ENCODE assay signal across 16 cellular contexts in the genomic region with DNA sequence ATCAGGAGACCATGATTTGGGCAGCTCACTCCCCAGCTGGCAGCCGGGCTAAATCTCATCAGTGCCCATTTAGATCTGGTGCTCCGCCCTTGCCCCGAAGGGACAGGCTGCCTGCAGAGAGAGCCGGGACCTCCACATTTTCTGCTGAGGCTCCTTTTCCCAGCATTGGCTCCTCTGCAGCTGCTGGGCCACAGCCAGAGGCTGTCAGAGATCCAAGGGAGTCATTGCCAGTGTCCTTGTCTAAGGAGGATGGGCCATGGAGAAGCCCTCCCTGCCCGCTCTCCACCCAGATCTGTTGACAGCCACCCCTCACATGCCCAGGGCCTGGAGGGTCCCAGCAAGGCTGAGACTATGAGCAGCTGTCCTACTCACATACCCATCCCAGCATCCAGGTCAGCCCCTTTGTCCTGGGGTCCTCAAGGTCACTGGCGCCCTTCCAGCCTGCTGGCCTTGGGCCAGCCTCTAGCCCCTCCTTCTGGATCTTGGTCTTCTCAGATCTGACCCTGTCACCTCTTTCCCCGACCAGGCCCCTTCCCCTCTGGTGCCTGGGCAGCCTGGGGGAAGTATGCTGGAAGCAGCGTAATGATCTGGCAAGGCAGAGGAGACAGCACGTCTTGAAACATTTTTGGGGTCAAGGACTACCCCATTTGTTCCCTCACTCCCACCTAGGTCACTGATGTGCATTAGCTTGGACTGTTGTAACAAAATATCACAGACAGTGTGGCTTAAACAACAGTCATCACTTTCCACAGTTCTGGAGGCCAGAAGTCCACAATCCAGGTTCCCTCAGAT. TPM values are rescaled to one million over a fixed set of nuclear protein-coding genes. Genes with fewer than 3 reads are reported as not detected.
DNase-seq lines count a peak whose midpoint lies in the region; ATAC-seq, FAIRE-seq and TF ChIP-seq lines count a peak whose summit lies in the region.
"Had no signal": no experiment of that assay in that cellular context is flagged by ENCODE, and none has a peak within 500 bp of the region (broad histone marks: within the 10 kb centered on the region; RNA-seq: fewer than 3 reads in every experiment).

No MANE protein-coding gene starts in this region.

- in situ Hi-C loops in GM13977 (cut with MboI; ENCODE audit: low pct_unique_long_range_greater_than_20kb, low sequenced_read_pairs, unreplicated experiment) = no loop called here

- POLR2A ChIA-PET in WTC11 (lab: Charles Lee) = no interaction called here

- TF ChIP-seq EP300 in ovary (IDR thresholded peaks at IDR 0.05) = no peak

- WGBS in adrenal gland, 4 donors = 42 to 57% (median 48%) methylated on average over 4 to 9 of the region's 9 CpGs
- WGBS in ovary, 3 donors = 51 to 68% (median 62%) methylated on average over 8 to 9 of the region's 9 CpGs

- TF ChIP-seq CTCF in GM13977 (IDR thresholded peaks at IDR 0.05; ENCODE audit: extremely low read depth, insufficient read depth, missing control alignments) = no peak
- TF ChIP-seq CTCF in adrenal gland (IDR thresholded peaks at IDR 0.05) = no peak
- TF ChIP-seq CTCF in ovary (IDR thresholded peaks at IDR 0.05) = no peak
- TF ChIP-seq CTCF in kidney (IDR thresholded peaks at IDR 0.05; ENCODE audit: borderline replicate concordance, extremely low read depth, insufficient read depth) = no peak
- TF ChIP-seq CTCF in WTC11 (IDR thresholded peaks at IDR 0.05) = no peak

- no peaks in the 10 kb centered on the region for H3K4me1 Mint-ChIP-seq in WTC11

- H3K4me3 ChIP-seq in adrenal gland = no peak overlapping the region
- H3K4me3 ChIP-seq in ovary = no peak overlapping the region
- H3K4me3 ChIP-seq in kidney (ENCODE audit: low read length in 2 of 2) = no peak overlapping the region
- H3K4me3 ChIP-seq: A549 had no signal

- intact Hi-C loops in adrenal gland (cut with DNase I) (no loop called here), ovary (cut with DNase I) (no loop called here), kidney (cut with DNase I) (no loop called here)

- H3K9ac ChIP-seq in kidney (ENCODE audit: low read length in 2 of 2) = no peak overlapping the region

- TF ChIP-seq POLR2A in adrenal gland (IDR thresholded peaks at IDR 0.05) (peak in 1 of 2 donors; percentile 9), ovary (IDR thresholded peaks at IDR 0.05) (no peak)

- peaks cover 20 to 28% of the 10 kb centered on the region in 2 donors for H3K4me1 ChIP-seq in adrenal gland (replicated peaks in 1 of 2)
- peaks cover 4% of the 10 kb centered on the region for H3K4me1 ChIP-seq in ovary (ENCODE audit: insufficient read depth)
- H3K4me1 ChIP-seq in kidney (ENCODE audit: control insufficient read depth in 1 of 2, insufficient read depth in 1 of 2, low read depth in 1 of 2, low read length in 2 of 2) = no peaks in the 10 kb centered on the region
- H3K4me1 ChIP-seq: A549, BE2C had no signal

- no peaks in the 10 kb centered on the region; the same call in 1 of the 2 replicates for H3K27me3 Mint-ChIP-seq in WTC11 (ENCODE audit: low read depth)
- H3K27me3 Mint-ChIP-seq: CD4-positive, alpha-beta memory T cell had no signal

- H3K9me3 ChIP-seq in adrenal gland (replicated peaks in 1 of 3) (no peaks in the 10 kb centered on the region), ovary (no peaks in the 10 kb centered on the region), kidney (ENCODE audit: control insufficient read depth in 1 of 2, low read length in 2 of 2) (no peaks in the 10 kb centered on the region)
- H3K9me3 ChIP-seq: A549, BE2C had no signal

- H3K9me3 Mint-ChIP-seq in WTC11 = no peaks in the 10 kb centered on the region
- H3K9me3 Mint-ChIP-seq: H9 had no signal

- CTCF ChIA-PET in WTC11 (lab: Charles Lee) = no interaction called here

- peaks cover 47% of the 10 kb centered on the region for H3K36me3 Mint-ChIP-seq in WTC11

- no peaks in the 10 kb centered on the region for H3K27me3 ChIP-seq in adrenal gland
- no peaks in the 10 kb centered on the region for H3K27me3 ChIP-seq in ovary
- H3K27me3 ChIP-seq: BE2C had no signal

- no peak overlapping the region for H3K4me3 Mint-ChIP-seq in WTC11
- H3K4me3 Mint-ChIP-seq: CD4-positive, alpha-beta memory T cell had no signal

- H3K27ac ChIP-seq in adrenal gland (peak overlapping the region; percentile 57 to 87 (median 78)), cingulate gyrus (ENCODE audit: low read depth, low read length) (peak overlapping the region; percentile 33), ovary (no peak overlapping the region), kidney (ENCODE audit: low read depth in 2 of 2, low read length in 2 of 2) (no peak overlapping the region)
- H3K27ac ChIP-seq: A549, C4-2B had no signal

- no peak for ATAC-seq in WTC11
- ATAC-seq: A549 had no signal

- H3K36me3 ChIP-seq in adrenal gland (replicated peaks in 1 of 2) (peaks cover 0 to 57% of the 10 kb centered on the region in 2 donors), ovary (no peaks in the 10 kb centered on the region), kidney (ENCODE audit: control insufficient read depth in 1 of 2, insufficient read depth in 2 of 2, low read length in 2 of 2) (peaks cover 32 to 52% of the 10 kb centered on the region in 2 donors)

- H3K27ac Mint-ChIP-seq in WTC11 = no peak overlapping the region
- H3K27ac Mint-ChIP-seq: H9 had no signal

- FAIRE-seq in kidney (lab: Jason Lieb, UNC) (no peak), GM19239 (lab: Jason Lieb, UNC) (no peak)
- FAIRE-seq: A549, G401.6 had no signal

- DNase-seq in GM13977 (ENCODE audit: low spot score) (peak; percentile 10), adrenal gland (peak; percentile 80 to 88 (median 86)), ovary (peak in 3 of 5 donors; percentile 42 to 73 (median 54)), kidney (no peak), GM19239 (ENCODE audit: insufficient read length, low spot score) (no peak), WTC11 (ENCODE audit: low spot score) (no peak), NK-92 (lab: John Stamatoyannopoulos, UW; ENCODE audit: unreplicated experiment) (no peak)
- DNase-seq: BE2C; CD4-positive, alpha-beta memory T cell; DMS79; GOT3; H9 had no signal

TF ChIP-seq in WTC11, 78 proteins besides CTCF, POLR2A, EP300 and RAD21 (continues in another document):
- TF ChIP-seq ZNF512 (CRISPR knock-in tag; IDR thresholded peaks at IDR 0.05; ENCODE audit: borderline replicate concordance) (no peak), FOXK1 (CRISPR knock-in tag; IDR thresholded peaks at IDR 0.05) (no peak), ZBTB43 (CRISPR knock-in tag; IDR thresholded peaks at IDR 0.05) (no peak), OVOL2 (CRISPR knock-in tag; IDR thresholded peaks at IDR 0.05; ENCODE audit: borderline replicate concordance) (no peak), ZNF671 (CRISPR knock-in tag; IDR thresholded peaks at IDR 0.05) (no peak), CREB1 (CRISPR knock-in tag; IDR thresholded peaks at IDR 0.05) (no peak), NFYB (CRISPR knock-in tag; conservative IDR thresholded peaks at IDR 0.05; ENCODE audit: low read depth) (no peak), FOXP1 (CRISPR knock-in tag; IDR thresholded peaks at IDR 0.05; ENCODE audit: borderline replicate concordance) (no peak), NR1H2 (CRISPR knock-in tag; IDR thresholded peaks at IDR 0.05) (no peak), IRF1 (CRISPR knock-in tag; IDR thresholded peaks at IDR 0.05) (no peak)

RNA-seq across cellular contexts. Expression of gene PIN1, which starts 7.9 kb away (rescaled TPM):
- 100 to 1,000 TPM in 7 of 8 donors, 10 to 100 TPM in 1; 75.5 to 177 (median 120) TPM for total RNA-seq in adrenal gland
- polyA plus RNA-seq in adrenal gland = 10 to 100 TPM; 28.5 to 95.2 (median 94.1) TPM
- 10 to 100 TPM; 49.2 to 70.9 (median 61.0) TPM for total RNA-seq in ovary
- polyA plus RNA-seq in ovary = 10 to 100 TPM in 1 of 2 donors, 1 to 10 TPM in 1; 6.3 to 94.2 TPM
- total RNA-seq in kidney = 57.7 TPM
- 143 TPM for polyA plus RNA-seq in kidney (ENCODE audit: insufficient read depth, low read depth, low replicate concordance)
- 107 to 111 TPM (median 110 TPM) in 3 replicates for total RNA-seq in WTC11 (2021)

RNA-seq across cellular contexts. Expression of gene UBL5, which starts 15.3 kb away (rescaled TPM):
- total RNA-seq in adrenal gland = 100 to 1,000 TPM; 410 to 722 (median 460) TPM
- 1,000 to 10,000 TPM in 2 of 3 donors, 100 to 1,000 TPM in 1; 352 to 2,424 (median 1,146) TPM for polyA plus RNA-seq in adrenal gland
- total RNA-seq in ovary = 100 to 1,000 TPM; 217 to 412 (median 255) TPM
- polyA plus RNA-seq in ovary = 100 to 1,000 TPM; 315 to 492 TPM
- 322 TPM for total RNA-seq in kidney
- polyA plus RNA-seq in kidney (ENCODE audit: insufficient read depth, low read depth, low replicate concordance) = 968 TPM
- 402 to 411 TPM (median 405 TPM) in 3 replicates for total RNA-seq in WTC11 (2021)

RNA-seq across cellular contexts. Expression of gene FBXL12, which starts 24.2 kb away (rescaled TPM):
- total RNA-seq in adrenal gland = 10 to 100 TPM; 12.4 to 23.7 (median 20.7) TPM
- polyA plus RNA-seq in adrenal gland = 10 to 100 TPM in 2 of 3 donors, 1 to 10 TPM in 1; 6.6 to 31.7 (median 30.6) TPM
- 10 to 100 TPM; 22.3 to 34.4 (median 27.7) TPM for total RNA-seq in ovary
- 10 to 100 TPM; 18.3 to 24.0 TPM for polyA plus RNA-seq in ovary
- 22.2 TPM for total RNA-seq in kidney
- polyA plus RNA-seq in kidney (ENCODE audit: insufficient read depth, low read depth, low replicate concordance) = 12.7 TPM
- total RNA-seq in WTC11 (2021) = 34.2 to 37.6 TPM (median 35.7 TPM) in 3 replicates

Comparison
In these comparisons a context has a peak if more than half of its experiments do, and no peak if none do; other contexts are left out.
1. DNase-seq: peak in GM13977 (single experiment), adrenal gland (7 of 7) and ovary (3 of 5); none in kidney (single experiment), GM19239 (single experiment), WTC11 (single experiment) and NK-92 (single experiment).
2. H3K27ac ChIP-seq: peak in adrenal gland (5 of 5) and cingulate gyrus (single experiment); none in ovary (0 of 2) and kidney (0 of 2).